1 cellular context compared by ENCODE assay signal in genomic region chr19:1254530-1255185, GRCh38.
TF ChIP-seq lines count a peak whose summit lies in the region.

No MANE protein-coding gene starts in this region.

TF ChIP-seq in HepG2, 621 proteins besides CTCF, POLR2A, EP300 and RAD21 (continued from another document and continues in another):
- peak; percentile 50; the same call in 1 of the 2 replicates for TF ChIP-seq ZNF280D (CRISPR knock-in tag; IDR thresholded peaks at IDR 0.05)
- peak; percentile 52; the same call in 1 of the 2 replicates for TF ChIP-seq ZSCAN25 (CRISPR knock-in tag; IDR thresholded peaks at IDR 0.05)
- peak; percentile 54; the same call in 1 of the 2 replicates for TF ChIP-seq ZNF501 (CRISPR knock-in tag; IDR thresholded peaks at IDR 0.05)
- TF ChIP-seq ZNF670 (CRISPR knock-in tag; IDR thresholded peaks at IDR 0.05; ENCODE audit: borderline replicate concordance) = 0 out of 2 replicates have a peak, but pooled peaks have one; percentile 16
- TF ChIP-seq MTA1 (CRISPR knock-in tag; IDR thresholded peaks at IDR 0.05; ENCODE audit: borderline replicate concordance) = peak; percentile 74
- peak; percentile 96 for TF ChIP-seq RXRB (CRISPR knock-in tag; IDR thresholded peaks at IDR 0.05; ENCODE audit: borderline replicate concordance)
- TF ChIP-seq ZNF569 (CRISPR knock-in tag; IDR thresholded peaks at IDR 0.05; ENCODE audit: borderline replicate concordance) = no peak
- peak; percentile 13 for TF ChIP-seq AGO1 (IDR thresholded peaks at IDR 0.05; ENCODE audit: low read depth, low read length, poor library complexity, severe bottlenecking)
- no peak for TF ChIP-seq RBAK (CRISPR knock-in tag; IDR thresholded peaks at IDR 0.05)
- no peak for TF ChIP-seq HMGA1 (CRISPR knock-in tag; conservative IDR thresholded peaks at IDR 0.05)
- TF ChIP-seq NFYC (CRISPR knock-in tag; IDR thresholded peaks at IDR 0.05) = no peak
- TF ChIP-seq FUBP1 (CRISPR knock-in tag; IDR thresholded peaks at IDR 0.05; ENCODE audit: borderline replicate concordance) = no peak
- no peak for TF ChIP-seq SCMH1 (CRISPR knock-in tag; IDR thresholded peaks at IDR 0.05; ENCODE audit: borderline replicate concordance)
- TF ChIP-seq ZBTB25 (CRISPR knock-in tag; IDR thresholded peaks at IDR 0.05) = no peak
- no peak for TF ChIP-seq NFKBIZ (CRISPR knock-in tag; IDR thresholded peaks at IDR 0.05)
- no peak for TF ChIP-seq ZNF121 (CRISPR knock-in tag; IDR thresholded peaks at IDR 0.05)
- no peak for TF ChIP-seq EZH2 (conservative IDR thresholded peaks at IDR 0.05; ENCODE audit: low read depth, low read length)
- TF ChIP-seq TRIM24 (CRISPR knock-in tag; IDR thresholded peaks at IDR 0.05) = no peak
- TF ChIP-seq BRF2 (CRISPR knock-in tag; IDR thresholded peaks at IDR 0.05) = no peak
- peak; percentile 87; the same call in 1 of the 2 replicates for TF ChIP-seq SKIL (CRISPR knock-in tag; IDR thresholded peaks at IDR 0.05; ENCODE audit: borderline replicate concordance)
- no peak for TF ChIP-seq TFDP1 (CRISPR knock-in tag; IDR thresholded peaks at IDR 0.05; ENCODE audit: borderline replicate concordance)
- no peak for TF ChIP-seq SNAPC4 (CRISPR knock-in tag; IDR thresholded peaks at IDR 0.05)
- no peak for TF ChIP-seq CSRNP2 (CRISPR knock-in tag; conservative IDR thresholded peaks at IDR 0.05; ENCODE audit: low read depth)
- TF ChIP-seq FOXA3 (CRISPR knock-in tag; IDR thresholded peaks at IDR 0.05) = peak; percentile 72
- TF ChIP-seq ZNF362 (CRISPR knock-in tag; IDR thresholded peaks at IDR 0.05; ENCODE audit: borderline replicate concordance) = no peak
- no peak for TF ChIP-seq MBNL3 (CRISPR knock-in tag; conservative IDR thresholded peaks at IDR 0.05)
- TF ChIP-seq ZNF460 (CRISPR knock-in tag; IDR thresholded peaks at IDR 0.05; ENCODE audit: borderline replicate concordance) = no peak
- peak; percentile 48; the same call in 1 of the 2 replicates for TF ChIP-seq ZNF281 (CRISPR knock-in tag; IDR thresholded peaks at IDR 0.05; ENCODE audit: borderline replicate concordance)
- no peak for TF ChIP-seq BRCA1 (CRISPR knock-in tag; IDR thresholded peaks at IDR 0.05)
- no peak for TF ChIP-seq ZNF605 (CRISPR knock-in tag; IDR thresholded peaks at IDR 0.05)
- no peak for TF ChIP-seq GABPA (IDR thresholded peaks at IDR 0.05; ENCODE audit: low read depth, low read length)
- TF ChIP-seq GABPA (CRISPR knock-in tag; IDR thresholded peaks at IDR 0.05; ENCODE audit: low read depth) = peak; percentile 45; the same call in 1 of the 2 replicates
- TF ChIP-seq MTERF4 (CRISPR knock-in tag; IDR thresholded peaks at IDR 0.05) = no peak
- TF ChIP-seq HNRNPK (IDR thresholded peaks at IDR 0.05; ENCODE audit: low read depth, low read length, poor library complexity, severe bottlenecking) = no peak
